ENCODE assay signal across 2 cellular contexts in genomic region chr3:28476764-28477163, GRCh38.
"Had no signal": no experiment of that assay in that cellular context is flagged by ENCODE, and none has a peak within 500 bp of the region (broad histone marks: within the 10 kb centered on the region; RNA-seq: fewer than 3 reads in every experiment).

No MANE protein-coding gene starts in this region.

- DNase-seq: H9 had no signal

- H3K4me3 ChIP-seq: GM23338 had no signal
